25 cellular contexts compared by ENCODE assay signal in the genomic region with DNA sequence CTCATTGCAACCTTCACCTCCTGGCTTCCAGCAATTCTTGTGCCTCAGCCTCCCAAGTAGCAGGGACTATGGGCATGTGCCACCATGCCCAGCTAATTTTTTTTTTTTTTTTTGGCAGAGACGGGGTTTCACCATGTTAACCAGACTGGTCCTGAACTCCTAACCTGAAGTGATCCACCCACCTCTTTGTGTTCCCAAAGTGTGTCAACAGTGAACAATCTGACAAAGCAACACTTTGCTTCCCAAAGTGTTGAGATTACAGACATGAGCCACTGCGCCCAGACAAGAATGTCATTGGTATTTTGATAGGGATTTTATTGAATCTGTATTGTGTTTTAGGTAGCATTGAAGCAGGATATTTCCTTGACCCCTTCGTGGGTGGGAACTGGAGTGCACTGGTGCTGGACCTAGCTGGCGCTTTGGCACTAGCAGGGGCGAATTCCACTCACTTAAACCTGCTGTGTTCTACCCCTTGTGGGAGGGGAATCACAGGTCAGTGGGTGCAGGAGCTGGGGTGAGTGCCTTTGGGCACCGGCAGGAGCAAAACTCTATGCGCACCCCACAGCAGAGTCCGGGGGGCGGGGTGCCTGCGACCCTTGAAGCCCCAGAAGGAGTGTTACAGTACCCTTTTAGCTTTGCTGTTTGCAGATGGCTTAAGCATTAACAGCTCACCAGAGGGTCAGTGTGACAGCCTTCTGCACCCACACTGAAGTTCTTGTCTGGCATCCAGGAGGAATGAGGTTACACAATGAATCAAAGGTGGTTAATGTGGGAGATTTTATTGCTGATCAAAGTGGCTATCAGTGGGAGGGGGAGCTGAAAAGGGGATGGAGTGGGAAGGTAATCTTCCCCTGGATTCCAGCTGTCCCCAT.
"Had no signal": no experiment of that assay in that cellular context is flagged by ENCODE, and none has a peak within 500 bp of the region (broad histone marks: within the 10 kb centered on the region; RNA-seq: fewer than 3 reads in every experiment).

No MANE protein-coding gene starts in this region.

- FAIRE-seq: endometrium, islet of Langerhans, keratinocyte had no signal

- H3K27me3 ChIP-seq: esophagus squamous epithelium, gastrocnemius medialis had no signal

- H3K27ac ChIP-seq: colonic mucosa, epithelial cell of prostate, esophagus squamous epithelium, gastrocnemius medialis, heart right ventricle, left ventricle myocardium inferior, lower lobe of right lung had no signal

- ATAC-seq: effector memory CD8-positive, alpha-beta T cell; esophagus mucosa; gastrocnemius medialis; heart right ventricle; left cardiac atrium; lower lobe of right lung; mucosa of descending colon had no signal

- DNase-seq: colonic mucosa; cortex of kidney; effector CD8-positive, alpha-beta T cell; effector memory CD8-positive, alpha-beta T cell; endodermal cell; erythroblast; esophagus squamous epithelium; foreskin fibroblast; foreskin melanocyte; gastrocnemius medialis; glutamatergic neuron; head of caudate nucleus; heart right ventricle; hippocampal formation; left cardiac atrium; left ventricle myocardium inferior; lower lobe of right lung; mesenchymal stem cell; mucosa of descending colon; naive B cell had no signal

- H3K36me3 ChIP-seq: colonic mucosa, gastrocnemius medialis, left ventricle myocardium inferior, lower lobe of right lung had no signal

- H3K4me3 ChIP-seq: colonic mucosa, esophagus squamous epithelium, gastrocnemius medialis, heart right ventricle, left ventricle myocardium inferior, lower lobe of right lung, mucosa of descending colon had no signal

- H3K4me1 ChIP-seq: colonic mucosa, esophagus squamous epithelium, gastrocnemius medialis, heart right ventricle, left ventricle myocardium inferior, lower lobe of right lung had no signal

- H3K9me3 ChIP-seq: colonic mucosa, esophagus squamous epithelium, gastrocnemius medialis, heart right ventricle, left ventricle myocardium inferior, lower lobe of right lung, mucosa of descending colon had no signal
